ENCODE assay signal across 19 cellular contexts in genomic region chr12:89872922-89873630, GRCh38.
"Had no signal": no experiment of that assay in that cellular context is flagged by ENCODE, and none has a peak within 500 bp of the region (broad histone marks: within the 10 kb centered on the region; RNA-seq: fewer than 3 reads in every experiment).

No MANE protein-coding gene starts in this region.

- H3K4me3 ChIP-seq: dorsolateral prefrontal cortex, lower lobe of right lung, prostate gland, skin epidermis, suprapubic skin, transverse colon, upper lobe of right lung, uterus had no signal

- H3K9me3 ChIP-seq: prostate gland, suprapubic skin, uterus had no signal

- H3K27ac ChIP-seq: dorsolateral prefrontal cortex, lower lobe of right lung, prostate gland, skin epidermis, suprapubic skin, transverse colon, upper lobe of right lung, uterus had no signal

- FAIRE-seq: frontal cortex, keratinocyte had no signal

- H3K36me3 ChIP-seq: lower lobe of right lung, prostate gland, suprapubic skin, transverse colon, upper lobe of right lung, uterus had no signal

- DNase-seq: dorsolateral prefrontal cortex; effector CD4-positive, alpha-beta T cell; left ventricle myocardium superior; lower lobe of right lung; naive thymus-derived CD8-positive, alpha-beta T cell; nephron progenitor cell; right cardiac atrium; stimulated activated CD4-positive, alpha-beta T cell treated with anti-CD3 and anti-CD28 coated beads, Interleukin-15, amount 100 ng/mL, for 24 hours; stimulated activated CD4-positive, alpha-beta T cell treated with anti-CD3 and anti-CD28 coated beads, Interleukin-2, amount 100 ng/mL, for 48 hours; stimulated activated naive CD4-positive, alpha-beta T cell; stimulated activated naive CD8-positive, alpha-beta T cell treated with anti-CD3 and anti-CD28 coated beads, Interleukin-15, amount 100 ng/mL, for 72 hours; transverse colon; upper lobe of right lung; uterus had no signal

- H3K4me1 ChIP-seq: lower lobe of right lung, prostate gland, transverse colon, upper lobe of right lung, uterus had no signal

- H3K27me3 ChIP-seq: dorsolateral prefrontal cortex, suprapubic skin, transverse colon, upper lobe of right lung, uterus had no signal

- ATAC-seq: lower lobe of right lung; naive thymus-derived CD8-positive, alpha-beta T cell; right cardiac atrium; stimulated activated naive CD8-positive, alpha-beta T cell treated with anti-CD3 and anti-CD28 coated beads, Interleukin-15, amount 100 ng/mL, for 72 hours had no signal
